ENCODE assay signal across 8 cellular contexts in the genomic region with DNA sequence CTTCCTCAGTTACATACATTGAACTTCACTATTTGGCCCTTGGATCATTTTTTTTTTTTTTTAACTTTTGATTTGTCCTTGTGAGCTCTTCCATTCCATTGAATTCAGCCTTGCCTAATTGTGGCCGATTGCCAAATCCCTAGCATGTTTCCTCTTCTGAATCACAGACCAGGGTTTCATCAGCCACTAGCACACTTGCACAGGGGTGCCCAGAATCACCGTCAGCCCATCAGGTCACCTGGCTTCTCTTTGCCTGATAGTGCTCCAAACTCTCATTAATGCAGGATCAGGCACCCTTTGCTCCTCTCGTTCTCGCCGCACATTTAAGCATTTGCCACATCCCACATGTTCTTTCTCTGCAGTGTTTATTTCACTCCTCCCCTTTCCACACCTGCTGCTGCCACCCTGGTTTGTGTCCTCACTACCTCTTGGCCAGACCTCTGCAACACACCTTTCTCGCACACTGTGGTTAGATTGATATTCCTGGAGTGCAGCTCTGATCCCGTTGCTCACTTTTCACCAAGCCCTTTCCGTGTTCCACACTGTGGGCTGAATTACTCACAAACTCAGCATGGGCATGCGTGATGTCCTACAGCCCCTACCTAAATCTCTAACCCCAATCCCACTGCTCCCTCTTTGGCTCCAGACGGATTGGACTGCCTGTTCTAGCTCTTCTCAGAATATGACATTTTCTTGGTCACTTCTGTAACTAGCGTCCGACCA. TPM values are rescaled to one million over a fixed set of nuclear protein-coding genes. Genes with fewer than 3 reads are reported as not detected.
DNase-seq lines count a peak whose midpoint lies in the region; ATAC-seq and TF ChIP-seq lines count a peak whose summit lies in the region.

No MANE protein-coding gene starts in this region.

- intact Hi-C loops in Right ventricle myocardium superior (cut with DNase I) (no loop called here), gastrocnemius medialis (cut with DNase I; ENCODE audit: low total_unique reads) (loop anchor here (2.0 kb wide), 1 partner anchor 749 kb away; no protein-coding TSS in a partner anchor)

- no peaks in the 10 kb centered on the region for H3K9me3 ChIP-seq in gastrocnemius medialis

- no peaks in the 10 kb centered on the region for H3K27me3 ChIP-seq in gastrocnemius medialis

- DNase-seq in EL (peak; percentile 92), Right ventricle myocardium superior (no peak), gastrocnemius medialis (peak; percentile 63 to 75), SK-N-DZ (ENCODE audit: low spot score) (no peak)

- H3K36me3 ChIP-seq in gastrocnemius medialis = peaks cover 0 to 27% of the 10 kb centered on the region in 2 donors

- in situ Hi-C loops in gastrocnemius medialis (cut with MboI; ENCODE audit: low sequenced_read_pairs in 4 of 4) = no loop called here

- H3K4me3 ChIP-seq in gastrocnemius medialis = peak overlapping the region in 2 of 4 donors; percentile 1 to 9

- H3K27ac ChIP-seq in gastrocnemius medialis = peak overlapping the region; percentile 51 to 63 (median 54)

- no peak for TF ChIP-seq CTCF in gastrocnemius medialis (IDR thresholded peaks at IDR 0.05 in 4 of 5, conservative IDR thresholded peaks at IDR 0.05 in 1 of 5)

- TF ChIP-seq POLR2A in gastrocnemius medialis (IDR thresholded peaks at IDR 0.05) = no peak

- H3K4me1 ChIP-seq in gastrocnemius medialis = peaks cover 59 to 72% of the 10 kb centered on the region in 2 donors

- ATAC-seq in SK-N-SH treated with all-trans-retinoic acid at 6 μM for 48 hours = peak; percentile 56
- ATAC-seq in Right ventricle myocardium superior (ENCODE audit: poor library complexity) = peak; percentile 52
- peak; percentile 84 to 90 for ATAC-seq in gastrocnemius medialis
- ATAC-seq in GM19023 (IDR thresholded peaks at IDR 0.05; ENCODE audit: unreplicated experiment) = no peak
- ATAC-seq in GM18498 (IDR thresholded peaks at IDR 0.05; ENCODE audit: unreplicated experiment) = no peak
- no peak for ATAC-seq in HG02623 (IDR thresholded peaks at IDR 0.05; ENCODE audit: unreplicated experiment)

TF ChIP-seq in SK-N-SH treated with all-trans-retinoic acid at 6 μM for 48 hours, 23 proteins besides CTCF, POLR2A, EP300 and RAD21:
- TF ChIP-seq CREB5 (CRISPR knock-in tag; IDR thresholded peaks at IDR 0.05; ENCODE audit: low read depth) (no peak), ZNF565 (CRISPR knock-in tag; conservative IDR thresholded peaks at IDR 0.05; ENCODE audit: low read depth) (no peak), PATZ1 (CRISPR knock-in tag; IDR thresholded peaks at IDR 0.05; ENCODE audit: borderline replicate concordance) (no peak)
- TF ChIP-seq, protein P1, sequence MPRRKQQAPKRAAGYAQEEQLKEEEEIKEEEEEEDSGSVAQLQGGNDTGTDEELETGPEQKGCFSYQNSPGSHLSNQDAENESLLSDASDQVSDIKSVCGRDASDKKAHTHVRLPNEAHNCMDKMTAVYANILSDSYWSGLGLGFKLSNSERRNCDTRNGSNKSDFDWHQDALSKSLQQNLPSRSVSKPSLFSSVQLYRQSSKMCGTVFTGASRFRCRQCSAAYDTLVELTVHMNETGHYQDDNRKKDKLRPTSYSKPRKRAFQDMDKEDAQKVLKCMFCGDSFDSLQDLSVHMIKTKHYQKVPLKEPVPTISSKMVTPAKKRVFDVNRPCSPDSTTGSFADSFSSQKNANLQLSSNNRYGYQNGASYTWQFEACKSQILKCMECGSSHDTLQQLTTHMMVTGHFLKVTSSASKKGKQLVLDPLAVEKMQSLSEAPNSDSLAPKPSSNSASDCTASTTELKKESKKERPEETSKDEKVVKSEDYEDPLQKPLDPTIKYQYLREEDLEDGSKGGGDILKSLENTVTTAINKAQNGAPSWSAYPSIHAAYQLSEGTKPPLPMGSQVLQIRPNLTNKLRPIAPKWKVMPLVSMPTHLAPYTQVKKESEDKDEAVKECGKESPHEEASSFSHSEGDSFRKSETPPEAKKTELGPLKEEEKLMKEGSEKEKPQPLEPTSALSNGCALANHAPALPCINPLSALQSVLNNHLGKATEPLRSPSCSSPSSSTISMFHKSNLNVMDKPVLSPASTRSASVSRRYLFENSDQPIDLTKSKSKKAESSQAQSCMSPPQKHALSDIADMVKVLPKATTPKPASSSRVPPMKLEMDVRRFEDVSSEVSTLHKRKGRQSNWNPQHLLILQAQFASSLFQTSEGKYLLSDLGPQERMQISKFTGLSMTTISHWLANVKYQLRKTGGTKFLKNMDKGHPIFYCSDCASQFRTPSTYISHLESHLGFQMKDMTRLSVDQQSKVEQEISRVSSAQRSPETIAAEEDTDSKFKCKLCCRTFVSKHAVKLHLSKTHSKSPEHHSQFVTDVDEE (CRISPR knock-in tag; IDR thresholded peaks at IDR 0.05) = no peak
TF ChIP-seq in SK-N-SH treated with all-trans-retinoic acid at 6 μM for 48 hours: peak in this region for 0.

RNA-seq across cellular contexts. Expression of gene PIK3R1, which starts 9.8 kb away (rescaled TPM):
- total RNA-seq in Right ventricle myocardium superior = 103 TPM
- total RNA-seq in gastrocnemius medialis = 100 to 1,000 TPM in 2 of 4 donors, 10 to 100 TPM in 2; 87.2 to 129 (median 100) TPM
- 7.3 and 7.4 TPM in 2 replicates for polyA plus RNA-seq in SK-N-DZ (2014; cell fraction: cytosol; rRNA removed)
- 7.7 and 16.9 TPM in 2 replicates for polyA plus RNA-seq in SK-N-DZ (2014; cell fraction: nucleus; rRNA removed)

Comparison
In these comparisons a context has a peak if more than half of its experiments do, and no peak if none do; other contexts are left out.
1. DNase-seq: peak in EL (single experiment) and gastrocnemius medialis (2 of 2); none in Right ventricle myocardium superior (single experiment) and SK-N-DZ (single experiment).
2. ATAC-seq: peak in SK-N-SH treated with all-trans-retinoic acid at 6 μM for 48 hours (single experiment), Right ventricle myocardium superior (single experiment) and gastrocnemius medialis (2 of 2); none in GM19023 (single experiment), GM18498 (single experiment) and HG02623 (single experiment).